ENCODE assay signal across 12 cellular contexts in the genomic region with DNA sequence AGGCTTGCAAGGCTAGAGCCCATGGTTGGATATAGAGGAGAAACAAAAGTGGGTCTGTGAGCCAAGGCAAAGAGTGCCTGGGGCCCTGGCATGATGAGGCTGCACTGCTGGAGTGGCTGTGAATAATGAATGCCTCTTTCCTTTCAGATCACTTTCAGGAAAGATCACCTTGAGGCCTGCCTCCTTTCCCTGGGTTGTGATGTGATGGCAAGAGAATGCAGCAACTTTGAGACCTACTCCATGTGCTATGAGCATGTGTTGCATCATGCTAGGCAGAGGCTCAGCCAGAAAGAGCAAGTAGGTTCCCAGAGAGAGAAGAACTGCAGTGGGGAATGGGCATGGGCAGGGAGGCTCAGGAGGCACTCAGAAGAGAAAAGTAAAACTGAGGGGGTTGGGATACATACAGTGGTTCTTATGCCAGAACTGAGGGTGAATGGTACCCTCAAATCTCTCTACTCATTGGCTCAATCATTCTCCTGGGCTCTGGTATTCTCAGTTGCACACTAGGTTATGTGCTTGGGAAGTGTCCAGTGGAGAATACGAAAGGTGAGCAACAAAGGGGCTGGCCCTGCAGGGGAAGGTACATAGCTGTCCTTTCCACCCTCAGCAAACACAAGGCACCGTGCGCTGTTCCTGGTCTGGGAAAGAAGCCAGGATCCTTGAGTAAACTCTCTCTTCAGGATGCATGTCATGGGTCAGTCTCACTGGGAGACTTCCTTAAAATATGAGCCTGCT. TPM values are rescaled to one million over a fixed set of nuclear protein-coding genes. Genes with fewer than 3 reads are reported as not detected.
DNase-seq lines count a peak whose midpoint lies in the region; ATAC-seq, FAIRE-seq and TF ChIP-seq lines count a peak whose summit lies in the region.
"Had no signal": no experiment of that assay in that cellular context is flagged by ENCODE, and none has a peak within 500 bp of the region (broad histone marks: within the 10 kb centered on the region; RNA-seq: fewer than 3 reads in every experiment).

No MANE protein-coding gene starts in this region.

- H3K27me3 ChIP-seq in small intestine (ENCODE audit: control insufficient read depth in 2 of 2, insufficient read depth in 2 of 2, low read length in 2 of 2), result no peaks in the 10 kb centered on the region
- H3K27me3 ChIP-seq: hepatocyte had no signal

- TF ChIP-seq CTCF in RWPE1 (conservative IDR thresholded peaks at IDR 0.05; ENCODE audit: low read depth) (no peak), fibroblast of the aortic adventitia (IDR thresholded peaks at IDR 0.05; ENCODE audit: insufficient read depth, low read length) (no peak)

- H3K36me3 ChIP-seq in small intestine (ENCODE audit: control insufficient read depth in 2 of 2, insufficient read depth in 2 of 2, low read length in 2 of 2), result no peaks in the 10 kb centered on the region

- no peak overlapping the region for H3K27ac ChIP-seq in RWPE1
- H3K27ac ChIP-seq in small intestine (ENCODE audit: low read depth in 1 of 2, low read length in 1 of 2), result peak overlapping the region; percentile 27 to 56
- H3K27ac ChIP-seq: hepatocyte, SK-N-MC had no signal

- ATAC-seq in HG03439 (IDR thresholded peaks at IDR 0.05; ENCODE audit: unreplicated experiment), result no peak
- ATAC-seq: activated CD8-positive, alpha-beta T cell treated with anti-CD3 and anti-CD28 coated beads, Interleukin-2, amount 10 ng/mL, durations not matched to agents 7 days and 5 days had no signal

- WGBS in small intestine, 3 donors, result 15 to 53% (median 40%) methylated on average over 3 of the region's 3 CpGs

- DNase-seq in NCI-H2081 (lab: John Stamatoyannopoulos, UW) (peak; percentile 22 to 37), NCI-H2081 treated with DMSO at 0.1 percent for 48 hours (lab: John Stamatoyannopoulos, UW) (no peak), RWPE1 (ENCODE audit: low spot score) (peak; percentile 42), fibroblast of the aortic adventitia (ENCODE audit: low read depth) (peak; percentile 52), small intestine (peak; percentile 89), NCI-H2227 (lab: John Stamatoyannopoulos, UW; ENCODE audit: unreplicated experiment) (no peak), dedifferentiated amniotic fluid mesenchymal stem cell (ENCODE audit: extremely low spot score) (no peak)
- DNase-seq: ACHN; activated CD8-positive, alpha-beta T cell treated with anti-CD3 and anti-CD28 coated beads, Interleukin-2, amount 10 ng/mL, durations not matched to agents 7 days and 5 days had no signal

- CTCF ChIA-PET in RWPE1 (lab: Yijun Ruan, JAX), result interaction anchor here (0.6 kb wide), 1 partner anchor 57 kb away, joined by 4 read pairs; no protein-coding TSS in a partner anchor

- no peaks in the 10 kb centered on the region for H3K9me3 ChIP-seq in small intestine (ENCODE audit: control insufficient read depth, low read depth)

- H3K4me3 ChIP-seq in fibroblast of the aortic adventitia (ENCODE audit: low read depth, low read length) (no peak overlapping the region), small intestine (ENCODE audit: low read depth in 1 of 2, low read length in 2 of 2) (no peak overlapping the region)
- H3K4me3 ChIP-seq: hepatocyte, SK-N-MC had no signal

- no peak for FAIRE-seq in small intestine (lab: Jason Lieb, UNC)

- H3K4me1 ChIP-seq in small intestine (ENCODE audit: control insufficient read depth in 2 of 2, insufficient read depth in 1 of 2, low read depth in 1 of 2, low read length in 1 of 2), result peaks cover 4 to 6% of the 10 kb centered on the region in 2 donors

- POLR2A ChIA-PET in RWPE1 (lab: Yijun Ruan, JAX; ENCODE audit: low non-redundant PET), result no interaction called here

RNA-seq across cellular contexts. Expression of gene CD164, which starts 45.9 kb away (rescaled TPM):
- 177 and 287 TPM in 2 replicates for total RNA-seq in fibroblast of the aortic adventitia (ENCODE audit: low replicate concordance)
- 100 to 1,000 TPM; 151 to 172 (median 172) TPM for polyA plus RNA-seq in small intestine

Comparison
In these comparisons a context has a peak if more than half of its experiments do, and no peak if none do; other contexts are left out.
1. DNase-seq: peak in NCI-H2081 (2 of 2), RWPE1 (single experiment), fibroblast of the aortic adventitia (single experiment) and small intestine (single experiment); none in NCI-H2081 treated with DMSO at 0.1 percent for 48 hours (single experiment), NCI-H2227 (single experiment) and dedifferentiated amniotic fluid mesenchymal stem cell (single experiment).